21 cellular contexts compared by ENCODE assay signal in genomic region chr2:56357655-56358295, GRCh38.
DNase-seq lines count a peak whose midpoint lies in the region; ATAC-seq, FAIRE-seq and TF ChIP-seq lines count a peak whose summit lies in the region.
"Had no signal": no experiment of that assay in that cellular context is flagged by ENCODE, and none has a peak within 500 bp of the region (broad histone marks: within the 10 kb centered on the region; RNA-seq: fewer than 3 reads in every experiment).

No MANE protein-coding gene starts in this region.

- FAIRE-seq in H54 (lab: Jason Lieb, UNC), result no peak
- FAIRE-seq: D721Med had no signal

- ATAC-seq in SK-N-SH treated with all-trans-retinoic acid at 6 μM for 48 hours, result peak; percentile 61
- ATAC-seq in stimulated activated naive CD8-positive, alpha-beta T cell treated with anti-CD3 and anti-CD28 coated beads, Interleukin-15, Interleukin-2, amounts not matched to agents 100 U/mL and 50 U/mL, for 24 hours, result no peak
- ATAC-seq: activated naive CD4-positive, alpha-beta T cell treated with anti-CD3 and anti-CD28 coated beads, Interleukin-2, amount 50 U/mL, for 72 hours; gastroesophageal sphincter; GM23338; left lobe of liver; stimulated activated memory B cell treated with anti-CD40 and anti-IgM and Interleukin-4, amounts not matched to agents 10 μg/mL and 1 μg/mL and 100 μg/mL, for 72 hours had no signal

- no peak for TF ChIP-seq POLR2A in H54 (IDR thresholded peaks at IDR 0.05; ENCODE audit: low read depth, low read length)

- peak; percentile 24 for DNase-seq in DMS153 (lab: John Stamatoyannopoulos, UW)
- no peak for DNase-seq in DMS153 treated with DMSO at 0.1 percent for 48 hours (lab: John Stamatoyannopoulos, UW; ENCODE audit: unreplicated experiment)
- peak; percentile 3 for DNase-seq in NCI-H2029 treated with DMSO at 0.1 percent for 48 hours (lab: John Stamatoyannopoulos, UW)
- DNase-seq in non-pigmented ciliary epithelial cell (ENCODE audit: low read depth), result peak; percentile 15
- DNase-seq in H54 (ENCODE audit: insufficient read length, low spot score), result no peak
- no peak for DNase-seq in activated naive CD4-positive, alpha-beta T cell treated with anti-CD3 and anti-CD28 coated beads, Interleukin-2, amount 50 U/mL, for 16 hours
- DNase-seq in stimulated activated naive CD8-positive, alpha-beta T cell treated with anti-CD3 and anti-CD28 coated beads, Interleukin-15, Interleukin-2, amounts not matched to agents 100 U/mL and 50 U/mL, for 24 hours, result no peak
- DNase-seq: 8988T; activated CD4-positive, alpha-beta memory T cell treated with anti-CD3 and anti-CD28 coated beads, Interleukin-2, amount 10 ng/mL, durations not matched to agents 7 days and 5 days; activated T-cell treated with anti-CD3 and anti-CD28 coated beads, Interleukin-2, amount 50 U/mL, for 24 hours; NCI-H510A; Right ventricle myocardium superior; stimulated activated CD4-positive, alpha-beta T cell treated with anti-CD3 and anti-CD28 coated beads, Interleukin-15, amount 100 ng/mL, for 24 hours; tibial artery had no signal

TF ChIP-seq in SK-N-SH treated with all-trans-retinoic acid at 6 μM for 48 hours, 23 proteins besides CTCF, POLR2A, EP300 and RAD21:
- TF ChIP-seq ESRRG (CRISPR knock-in tag; IDR thresholded peaks at IDR 0.05), result no peak
- TF ChIP-seq ZNF565 (CRISPR knock-in tag; conservative IDR thresholded peaks at IDR 0.05; ENCODE audit: low read depth), result no peak
- no peak for TF ChIP-seq TOX (CRISPR knock-in tag; IDR thresholded peaks at IDR 0.05; ENCODE audit: borderline replicate concordance)
- no peak for TF ChIP-seq TCF4 (CRISPR knock-in tag; IDR thresholded peaks at IDR 0.05; ENCODE audit: borderline replicate concordance)
- TF ChIP-seq RARB (CRISPR knock-in tag; IDR thresholded peaks at IDR 0.05), result no peak
- no peak for TF ChIP-seq CSDC2 (CRISPR knock-in tag; IDR thresholded peaks at IDR 0.05)
- no peak for TF ChIP-seq TSHZ2 (CRISPR knock-in tag; IDR thresholded peaks at IDR 0.05)
- TF ChIP-seq SNAI2 (CRISPR knock-in tag; IDR thresholded peaks at IDR 0.05), result no peak
- TF ChIP-seq POU6F1 (CRISPR knock-in tag; IDR thresholded peaks at IDR 0.05; ENCODE audit: borderline replicate concordance, low read depth), result no peak
- TF ChIP-seq ZFP3 (CRISPR knock-in tag; IDR thresholded peaks at IDR 0.05), result no peak
- TF ChIP-seq ZNF8 (CRISPR knock-in tag; IDR thresholded peaks at IDR 0.05), result no peak
- TF ChIP-seq GLIS3 (CRISPR knock-in tag; IDR thresholded peaks at IDR 0.05), result no peak
- no peak for TF ChIP-seq BACH2 (CRISPR knock-in tag; IDR thresholded peaks at IDR 0.05; ENCODE audit: borderline replicate concordance)
- TF ChIP-seq CREB5 (CRISPR knock-in tag; IDR thresholded peaks at IDR 0.05; ENCODE audit: low read depth), result no peak
- TF ChIP-seq ARNTL (CRISPR knock-in tag; IDR thresholded peaks at IDR 0.05; ENCODE audit: borderline replicate concordance, low read depth), result no peak
- no peak for TF ChIP-seq PPARA (CRISPR knock-in tag; IDR thresholded peaks at IDR 0.05; ENCODE audit: borderline replicate concordance)
- no peak for TF ChIP-seq ZNF70 (CRISPR knock-in tag; IDR thresholded peaks at IDR 0.05)
- no peak for TF ChIP-seq ZFP30 (CRISPR knock-in tag; IDR thresholded peaks at IDR 0.05)

Comparison
In these comparisons a context has a peak if more than half of its experiments do, and no peak if none do; other contexts are left out.
1. DNase-seq: peak in DMS153 (single experiment), NCI-H2029 treated with DMSO at 0.1 percent for 48 hours (single experiment) and non-pigmented ciliary epithelial cell (single experiment); none in DMS153 treated with DMSO at 0.1 percent for 48 hours (single experiment), H54 (single experiment), activated naive CD4-positive, alpha-beta T cell treated with anti-CD3 and anti-CD28 coated beads, Interleukin-2, amount 50 U/mL, for 16 hours (single experiment) and stimulated activated naive CD8-positive, alpha-beta T cell treated with anti-CD3 and anti-CD28 coated beads, Interleukin-15, Interleukin-2, amounts not matched to agents 100 U/mL and 50 U/mL, for 24 hours (single experiment).